28 cellular contexts compared by ENCODE assay signal in genomic region chr5:15762668-15763067, GRCh38.
"Had no signal": no experiment of that assay in that cellular context is flagged by ENCODE, and none has a peak within 500 bp of the region (broad histone marks: within the 10 kb centered on the region; RNA-seq: fewer than 3 reads in every experiment).

No MANE protein-coding gene starts in this region.

- H3K27ac Mint-ChIP-seq: naive thymus-derived CD4-positive, alpha-beta T cell; natural killer cell; neural progenitor cell; progenitor cell of endocrine pancreas; stimulated activated effector memory CD8-positive, alpha-beta T cell treated with anti-CD3 and anti-CD28 coated beads, Interleukin-12 subunit alpha, Interleukin-12 subunit beta, amount 100 ng/mL, for 72 hours; stimulated activated naive B cell treated with anti-CD40 and anti-IgM and Interleukin-4, amounts not matched to agents 10 μg/mL and 1 μg/mL and 100 μg/mL, for 72 hours; stimulated activated naive CD8-positive, alpha-beta T cell treated with anti-CD3 and anti-CD28 coated beads, Interleukin-15, Interleukin-2, amounts not matched to agents 100 ng/mL and 50 ng/mL, for 24 hours; type B pancreatic cell had no signal

- ATAC-seq: naive thymus-derived CD4-positive, alpha-beta T cell; natural killer cell; pancreas; psoas muscle; right cardiac atrium; right lobe of liver; stimulated activated effector memory CD8-positive, alpha-beta T cell treated with anti-CD3 and anti-CD28 coated beads, Interleukin-12 subunit alpha, Interleukin-12 subunit beta, amount 100 ng/mL, for 72 hours; stimulated activated naive B cell treated with anti-CD40 and anti-IgM and Interleukin-4, amounts not matched to agents 10 μg/mL and 1 μg/mL and 100 μg/mL, for 72 hours; upper lobe of right lung had no signal

- H3K4me3 Mint-ChIP-seq: naive thymus-derived CD4-positive, alpha-beta T cell; natural killer cell; nephron; neural progenitor cell; stimulated activated effector memory CD8-positive, alpha-beta T cell treated with anti-CD3 and anti-CD28 coated beads, Interleukin-12 subunit alpha, Interleukin-12 subunit beta, amount 100 ng/mL, for 72 hours; stimulated activated naive B cell treated with anti-CD40 and anti-IgM and Interleukin-4, amounts not matched to agents 10 μg/mL and 1 μg/mL and 100 μg/mL, for 72 hours; stimulated activated naive CD8-positive, alpha-beta T cell treated with anti-CD3 and anti-CD28 coated beads, Interleukin-15, Interleukin-2, amounts not matched to agents 100 ng/mL and 50 ng/mL, for 24 hours; type B pancreatic cell had no signal

- H3K27ac ChIP-seq: neural progenitor cell, pancreas, psoas muscle, right lobe of liver, sigmoid colon, stomach, thoracic aorta, thyroid gland, tibial nerve, upper lobe of right lung, uterus had no signal

- H3K36me3 ChIP-seq: neural progenitor cell, pancreas, right lobe of liver, sigmoid colon, stomach, thoracic aorta, thyroid gland, tibial nerve, upper lobe of right lung, uterus had no signal

- H3K9me3 ChIP-seq: pancreas, psoas muscle, right lobe of liver, sigmoid colon, stomach, thoracic aorta, thyroid gland, tibial nerve, upper lobe of right lung, uterus had no signal

- DNase-seq: naive thymus-derived CD4-positive, alpha-beta T cell; natural killer cell; occipital lobe; pancreas; posterior cingulate gyrus; psoas muscle; right cardiac atrium; right lobe of liver; sigmoid colon; small intestine; stimulated activated CD4-positive, alpha-beta T cell treated with anti-CD3 and anti-CD28 coated beads, Interleukin-15, amount 100 ng/mL, for 24 hours; stimulated activated CD4-positive, alpha-beta T cell treated with anti-CD3 and anti-CD28 coated beads, Interleukin-2, amount 100 ng/mL, for 24 hours; stimulated activated CD4-positive, alpha-beta T cell treated with anti-CD3 and anti-CD28 coated beads, Interleukin-2, amount 100 ng/mL, for 48 hours; stimulated activated CD4-positive, alpha-beta T cell treated with anti-CD3 and anti-CD28 coated beads, Interleukin-4, amount 100 ng/mL, for 24 hours; stimulated activated naive B cell treated with anti-CD40 and anti-IgM and Interleukin-4, amounts not matched to agents 10 μg/mL and 1 μg/mL and 100 μg/mL, for 72 hours; stimulated activated naive CD4-positive, alpha-beta T cell treated with Interleukin-2 at 50 U/mL for 16 hours; stomach; thyroid gland; upper lobe of right lung; uterus had no signal

- H3K4me2 ChIP-seq: neural progenitor cell had no signal

- H3K4me1 Mint-ChIP-seq: naive thymus-derived CD4-positive, alpha-beta T cell; natural killer cell; neural progenitor cell; stimulated activated effector memory CD8-positive, alpha-beta T cell treated with anti-CD3 and anti-CD28 coated beads, Interleukin-12 subunit alpha, Interleukin-12 subunit beta, amount 100 ng/mL, for 72 hours; stimulated activated naive B cell treated with anti-CD40 and anti-IgM and Interleukin-4, amounts not matched to agents 10 μg/mL and 1 μg/mL and 100 μg/mL, for 72 hours had no signal

- H3K27me3 Mint-ChIP-seq: naive thymus-derived CD4-positive, alpha-beta T cell; progenitor cell of endocrine pancreas; stimulated activated naive B cell treated with anti-CD40 and anti-IgM and Interleukin-4, amounts not matched to agents 10 μg/mL and 1 μg/mL and 100 μg/mL, for 72 hours; stimulated activated naive CD8-positive, alpha-beta T cell treated with anti-CD3 and anti-CD28 coated beads, Interleukin-15, Interleukin-2, amounts not matched to agents 100 ng/mL and 50 ng/mL, for 24 hours; type B pancreatic cell had no signal

- H3K9ac ChIP-seq: neural progenitor cell had no signal

- H3K27me3 ChIP-seq: neural progenitor cell, pancreas, right lobe of liver, sigmoid colon, stomach, thyroid gland, tibial nerve, upper lobe of right lung, uterus had no signal

- H3K36me3 Mint-ChIP-seq: naive thymus-derived CD4-positive, alpha-beta T cell; natural killer cell; neural progenitor cell; stimulated activated effector memory CD8-positive, alpha-beta T cell treated with anti-CD3 and anti-CD28 coated beads, Interleukin-12 subunit alpha, Interleukin-12 subunit beta, amount 100 ng/mL, for 72 hours; stimulated activated naive B cell treated with anti-CD40 and anti-IgM and Interleukin-4, amounts not matched to agents 10 μg/mL and 1 μg/mL and 100 μg/mL, for 72 hours; type B pancreatic cell had no signal

- H3K4me1 ChIP-seq: neural progenitor cell, pancreas, psoas muscle, right lobe of liver, sigmoid colon, stomach, thyroid gland, tibial nerve, upper lobe of right lung, uterus had no signal

- H3K4me3 ChIP-seq: neural progenitor cell, pancreas, psoas muscle, right lobe of liver, sigmoid colon, stomach, thoracic aorta, thyroid gland, tibial nerve, upper lobe of right lung, uterus had no signal

- H3K9me3 Mint-ChIP-seq: nephron, type B pancreatic cell had no signal

- H2AFZ ChIP-seq: neural progenitor cell had no signal
